ENCODE assay signal across 8 cellular contexts in genomic region chr5:148733601-148734438, GRCh38.
DNase-seq lines count a peak whose midpoint lies in the region; ATAC-seq and FAIRE-seq lines count a peak whose summit lies in the region.

No MANE protein-coding gene starts in this region.

- FAIRE-seq in HTR-8/SVneo (lab: Jason Lieb, UNC) = peak; percentile 60

- peak; percentile 35 for DNase-seq in ELF-1 (ENCODE audit: low read depth, low spot score)
- DNase-seq in HTR-8/SVneo (ENCODE audit: insufficient read length, low spot score) = peak; percentile 29
- peak; percentile 79 for DNase-seq in RKO (ENCODE audit: low spot score)
- DNase-seq in activated T-helper 1 cell treated with Interleukin-2 at 50 U/mL for 16 hours (ENCODE audit: low read depth) = peak; percentile 31
- DNase-seq in fibroblast of the conjunctiva (ENCODE audit: low read depth) = peak; percentile 76
- DNase-seq in non-pigmented ciliary epithelial cell (ENCODE audit: low read depth) = peak; percentile 55
- peak; percentile 96 for DNase-seq in superior temporal gyrus (ENCODE audit: extremely low spot score)

- no peak for ATAC-seq in HG02938 (IDR thresholded peaks at IDR 0.05; ENCODE audit: unreplicated experiment)

Comparison
In these comparisons a context has a peak if more than half of its experiments do, and no peak if none do; other contexts are left out.
1. DNase-seq: peak in every context shown above with its lines; median percentile 96 in superior temporal gyrus; 79 in RKO; 76 in fibroblast of the conjunctiva; 55 in non-pigmented ciliary epithelial cell; 35 in ELF-1; 31 in activated T-helper 1 cell treated with Interleukin-2 at 50 U/mL for 16 hours; 29 in HTR-8/SVneo.